1 cellular context compared by ENCODE assay signal in the genomic region with DNA sequence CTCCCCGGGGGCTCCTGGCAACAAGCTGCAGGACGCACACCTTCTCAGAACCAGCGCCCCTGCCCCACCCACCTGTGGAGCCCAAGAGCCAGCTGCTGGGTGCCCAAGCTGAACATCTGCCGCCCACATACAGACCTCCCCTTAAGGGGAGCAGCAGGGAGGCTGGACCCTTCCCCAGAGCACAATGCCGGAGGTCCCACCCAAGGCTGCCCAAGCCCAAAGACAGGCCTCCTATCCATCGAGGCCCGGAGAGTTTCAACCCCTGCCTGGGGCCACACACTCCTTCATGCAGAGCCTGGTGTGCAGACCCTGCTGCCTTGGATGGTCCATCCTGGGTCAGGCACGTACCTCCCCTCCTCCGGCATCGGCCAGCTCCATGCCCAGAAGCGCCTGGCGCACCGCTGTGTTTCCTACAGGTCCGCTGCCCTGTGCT.
TF ChIP-seq lines count a peak whose summit lies in the region.

No MANE protein-coding gene starts in this region.

TF ChIP-seq in GM23338, 12 proteins besides CTCF, POLR2A, EP300 and RAD21 (continued from another document):
- no peak for TF ChIP-seq ZNF462 (CRISPR knock-in tag; IDR thresholded peaks at IDR 0.05)
- no peak for TF ChIP-seq CREB1 (CRISPR knock-in tag; IDR thresholded peaks at IDR 0.05; ENCODE audit: low read depth)
- no peak for TF ChIP-seq ZNF331 (CRISPR knock-in tag; IDR thresholded peaks at IDR 0.05; ENCODE audit: low read depth)
- no peak for TF ChIP-seq NANOG (IDR thresholded peaks at IDR 0.05; ENCODE audit: borderline replicate concordance)
- TF ChIP-seq POLR2AphosphoS5 (IDR thresholded peaks at IDR 0.05; ENCODE audit: low read depth): no peak
TF ChIP-seq in GM23338: peak in this region for 0.
